ENCODE assay signal across 20 cellular contexts in genomic region chr5:111296570-111296969, GRCh38.
A peak's percentile ranks its signal among the peaks of the same experiment; 100 is the strongest.
DNase-seq lines count a peak whose midpoint lies in the region; ATAC-seq and TF ChIP-seq lines count a peak whose summit lies in the region.
"Had no signal": no experiment of that assay in that cellular context is flagged by ENCODE, and none has a peak within 500 bp of the region (broad histone marks: within the 10 kb centered on the region; RNA-seq: fewer than 3 reads in every experiment).

No MANE protein-coding gene starts in this region.

- H3K9me3 Mint-ChIP-seq in activated naive CD8-positive, alpha-beta T cell (ENCODE audit: low read depth), result peaks cover 3% of the 10 kb centered on the region
- peaks cover 16% of the 10 kb centered on the region for H3K9me3 Mint-ChIP-seq in activated naive CD8-positive, alpha-beta T cell treated with anti-CD3 and anti-CD28 coated beads for 36 hours

- no peak for TF ChIP-seq CTCF in suprapubic skin (IDR thresholded peaks at IDR 0.05)

- DNase-seq in activated naive CD8-positive, alpha-beta T cell treated with anti-CD3 and anti-CD28 coated beads for 36 hours, result no peak
- peak; percentile 59 for DNase-seq in cerebellar cortex (ENCODE audit: low spot score)
- no peak for DNase-seq in suprapubic skin (ENCODE audit: low spot score in 2 of 2)
- DNase-seq in cerebellar nuclear complex (lab: John Stamatoyannopoulos, UW), result no peak
- DNase-seq in GDM1 (lab: John Stamatoyannopoulos, UW), result no peak
- DNase-seq: CD4-positive, CD25-positive, alpha-beta regulatory T cell; CD8-positive, alpha-beta memory T cell; DMS 273 treated with DMSO at 0.1 percent for 48 hours; DMS53; DMS79 treated with DMSO at 0.1 percent for 48 hours; GM23248; H7; HCEC 1CT had no signal

- 57% methylated on average over 3 of the region's 3 CpGs for WGBS in suprapubic skin

- no peak overlapping the region for H3K27ac ChIP-seq in suprapubic skin
- H3K27ac ChIP-seq: 22Rv1, BLaER1, C4-2B, GM23248 had no signal

- TF ChIP-seq EP300 in suprapubic skin (IDR thresholded peaks at IDR 0.05), result no peak

- peaks cover 49% of the 10 kb centered on the region for H3K4me1 Mint-ChIP-seq in activated naive CD8-positive, alpha-beta T cell (ENCODE audit: low read depth)
- peaks cover 43% of the 10 kb centered on the region for H3K4me1 Mint-ChIP-seq in activated naive CD8-positive, alpha-beta T cell treated with anti-CD3 and anti-CD28 coated beads for 36 hours
- H3K4me1 Mint-ChIP-seq: B cell had no signal

- H3K27me3 Mint-ChIP-seq in activated naive CD8-positive, alpha-beta T cell, result no peaks in the 10 kb centered on the region
- no peaks in the 10 kb centered on the region for H3K27me3 Mint-ChIP-seq in activated naive CD8-positive, alpha-beta T cell treated with anti-CD3 and anti-CD28 coated beads for 36 hours
- H3K27me3 Mint-ChIP-seq: B cell; CD4-positive, CD25-positive, alpha-beta regulatory T cell; CD8-positive, alpha-beta memory T cell had no signal

- no peak overlapping the region for H3K4me3 ChIP-seq in suprapubic skin
- H3K4me3 ChIP-seq: BLaER1, GM23248 had no signal

- peaks cover 20% of the 10 kb centered on the region for H3K36me3 Mint-ChIP-seq in activated naive CD8-positive, alpha-beta T cell
- peaks cover 39% of the 10 kb centered on the region for H3K36me3 Mint-ChIP-seq in activated naive CD8-positive, alpha-beta T cell treated with anti-CD3 and anti-CD28 coated beads for 36 hours

- TF ChIP-seq POLR2A in suprapubic skin (IDR thresholded peaks at IDR 0.05), result no peak

- no peak overlapping the region for H3K4me3 Mint-ChIP-seq in activated naive CD8-positive, alpha-beta T cell
- H3K4me3 Mint-ChIP-seq in activated naive CD8-positive, alpha-beta T cell treated with anti-CD3 and anti-CD28 coated beads for 36 hours, result no peak overlapping the region
- H3K4me3 Mint-ChIP-seq: B cell; CD4-positive, CD25-positive, alpha-beta regulatory T cell; CD8-positive, alpha-beta memory T cell had no signal

- H3K4me1 ChIP-seq in suprapubic skin, result no peaks in the 10 kb centered on the region
- H3K4me1 ChIP-seq: BLaER1 had no signal

- H3K27me3 ChIP-seq in suprapubic skin, result no peaks in the 10 kb centered on the region
- H3K27me3 ChIP-seq: BLaER1 had no signal

- no peaks in the 10 kb centered on the region for H3K9me3 ChIP-seq in suprapubic skin

- H3K27ac Mint-ChIP-seq in activated naive CD8-positive, alpha-beta T cell, result peak overlapping the region; percentile 46
- H3K27ac Mint-ChIP-seq in activated naive CD8-positive, alpha-beta T cell treated with anti-CD3 and anti-CD28 coated beads for 36 hours, result no peak overlapping the region
- H3K27ac Mint-ChIP-seq: B cell; CD4-positive, CD25-positive, alpha-beta regulatory T cell had no signal

- ATAC-seq in SK-N-SH treated with all-trans-retinoic acid at 6 μM for 48 hours (no peak), HG02571 (IDR thresholded peaks at IDR 0.05; ENCODE audit: unreplicated experiment) (no peak)

- H3K36me3 ChIP-seq in suprapubic skin, result no peaks in the 10 kb centered on the region
- H3K36me3 ChIP-seq: BLaER1 had no signal

TF ChIP-seq in SK-N-SH treated with all-trans-retinoic acid at 6 μM for 48 hours, 23 proteins besides CTCF, POLR2A, EP300 and RAD21:
- TF ChIP-seq TCF4 (CRISPR knock-in tag; IDR thresholded peaks at IDR 0.05; ENCODE audit: borderline replicate concordance) (0 out of 2 replicates have a peak, but pooled peaks have one; percentile 13), ZFP3 (CRISPR knock-in tag; IDR thresholded peaks at IDR 0.05) (no peak)
